Comparison of ENCODE assay signal across 8 cellular contexts in the genomic region with DNA sequence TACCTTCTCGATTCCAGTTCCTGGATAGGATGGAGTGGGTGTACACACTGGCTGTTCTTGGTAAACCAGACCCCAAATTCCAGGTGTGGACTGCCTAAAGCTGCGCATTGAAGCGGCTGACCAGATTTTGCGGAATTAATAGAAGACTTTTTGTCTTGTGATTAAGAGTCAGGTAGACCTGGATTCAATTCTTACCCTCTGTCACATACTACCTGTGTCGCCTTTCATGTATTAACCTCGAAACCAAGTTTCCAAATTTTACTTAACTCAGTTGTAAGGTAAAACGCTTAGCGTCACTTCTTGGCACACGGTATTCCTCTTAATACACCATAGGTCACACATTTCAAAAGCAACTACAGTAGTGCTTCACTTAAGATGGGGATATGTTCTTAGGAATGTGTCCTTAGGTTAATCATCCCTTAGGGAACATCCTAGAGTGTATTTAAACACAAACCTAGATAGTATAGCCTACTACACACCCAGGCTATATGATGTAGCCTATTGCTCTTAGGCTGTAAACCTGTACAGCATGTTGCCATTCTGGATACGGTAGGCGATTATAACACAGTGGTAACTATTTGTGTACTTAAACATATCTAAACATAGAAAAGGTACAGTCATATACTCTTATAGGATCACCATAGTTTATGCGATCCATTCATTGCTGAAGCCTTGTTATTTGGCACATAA. TPM values are rescaled to one million over a fixed set of nuclear protein-coding genes. Genes with fewer than 3 reads are reported as not detected.
DNase-seq lines count a peak whose midpoint lies in the region; ATAC-seq and TF ChIP-seq lines count a peak whose summit lies in the region.

No MANE protein-coding gene starts in this region.

- H3F3A ChIP-seq in OCI-LY1 (ENCODE audit: insufficient read depth, low read length), result no peaks in the 10 kb centered on the region

- H3K4me3 Mint-ChIP-seq in Caco-2 (ENCODE audit: unreplicated experiment), result peak overlapping the region; percentile 96

- no peak for TF ChIP-seq CTCF in Caco-2 (IDR thresholded peaks at IDR 0.05; ENCODE audit: insufficient read depth in 1 of 2, low read depth in 1 of 2, low read length in 1 of 2, severe bottlenecking in 1 of 2, unreplicated experiment in 1 of 2)
- TF ChIP-seq CTCF in OCI-LY1 (IDR thresholded peaks at IDR 0.05; ENCODE audit: low read length), result no peak
- TF ChIP-seq CTCF in neutrophil (IDR thresholded peaks at IDR 0.05), result no peak

- H3K9me3 ChIP-seq in Caco-2, result no peaks in the 10 kb centered on the region
- no peaks in the 10 kb centered on the region for H3K9me3 ChIP-seq in OCI-LY1 (ENCODE audit: low read length)
- no peaks in the 10 kb centered on the region for H3K9me3 ChIP-seq in endocrine pancreas (ENCODE audit: control insufficient read depth, low read length)
- H3K9me3 ChIP-seq in neutrophil, result no peaks in the 10 kb centered on the region

- H3K4me1 Mint-ChIP-seq in Caco-2 (ENCODE audit: low read depth, unreplicated experiment), result no peaks in the 10 kb centered on the region

- no peak overlapping the region; the same call in 1 of the 2 replicates for H2AFZ ChIP-seq in OCI-LY1 (ENCODE audit: low read length)

- no peaks in the 10 kb centered on the region for H3K9me2 ChIP-seq in OCI-LY1 (ENCODE audit: low read depth, low read length)

- H3K27ac ChIP-seq in OCI-LY1 (ENCODE audit: low read depth, low read length, poor library complexity, severe bottlenecking), result peak overlapping the region; percentile 63
- peak overlapping the region; percentile 83 for H3K27ac ChIP-seq in neutrophil

- H3K27ac Mint-ChIP-seq in Caco-2 (ENCODE audit: unreplicated experiment), result peak overlapping the region; percentile 94

- H3K27me3 Mint-ChIP-seq in Caco-2 (ENCODE audit: insufficient read depth, unreplicated experiment), result no peaks in the 10 kb centered on the region

- H3K4me1 ChIP-seq in Caco-2 (peaks cover 7% of the 10 kb centered on the region; the same call in 1 of the 2 replicates), OCI-LY1 (ENCODE audit: insufficient read depth, low read length, severe bottlenecking) (peaks cover 38% of the 10 kb centered on the region), endocrine pancreas (ENCODE audit: control insufficient read depth, insufficient read depth, low read length) (peaks cover 18% of the 10 kb centered on the region), neutrophil (ENCODE audit: control insufficient read depth in 1 of 2, insufficient read depth in 1 of 2, low read depth in 1 of 2, low read length in 1 of 2) (peaks cover 20 to 26% of the 10 kb centered on the region in 2 experiments)

- ATAC-seq in GM18858 (IDR thresholded peaks at IDR 0.05; ENCODE audit: unreplicated experiment) (no peak), GM19023 (IDR thresholded peaks at IDR 0.05; ENCODE audit: unreplicated experiment) (no peak)

- TSS peak; percentile 95 for BruUV-seq in Caco-2 (replicated peaks; lab: Mats Ljungman, UMichigan)

- H3K4me3 ChIP-seq in Caco-2 (ENCODE audit: low read depth, low read length) (peak overlapping the region; percentile 63), OCI-LY1 (ENCODE audit: low read depth, low read length, poor library complexity, severe bottlenecking) (peak overlapping the region; percentile 86), endocrine pancreas (ENCODE audit: control insufficient read depth, insufficient read depth, low read length) (peak overlapping the region; percentile 84), neutrophil (ENCODE audit: low read depth in 1 of 2, low read length in 1 of 2) (peak overlapping the region; percentile 98 to 99)

- POLR2A ChIA-PET in Caco-2 (lab: Charles Lee), result interaction anchor here (0.7 to 1.4 kb wide), 7 partner anchors 12 to 644 kb away, joined by 3 to 13 read pairs (median 4); partner anchors contain the start of gene DCBLD1

- H3K9ac ChIP-seq in OCI-LY1 (ENCODE audit: low read length) (peak overlapping the region; percentile 75), endocrine pancreas (ENCODE audit: control insufficient read depth, insufficient read depth, low read length) (peak overlapping the region; percentile 80)

- H3K27me3 ChIP-seq in Caco-2 (replicated peaks; ENCODE audit: control insufficient read depth, insufficient read depth, low read length) (no peaks in the 10 kb centered on the region), OCI-LY1 (ENCODE audit: insufficient read depth, low read length) (no peaks in the 10 kb centered on the region), endocrine pancreas (ENCODE audit: control insufficient read depth, insufficient read depth, low read length) (no peaks in the 10 kb centered on the region), neutrophil (peaks cover 27% of the 10 kb centered on the region)

- no peaks in the 10 kb centered on the region for H4K20me1 ChIP-seq in OCI-LY1 (ENCODE audit: insufficient read depth, low read length)

- peak overlapping the region; percentile 73 for H3K4me2 ChIP-seq in OCI-LY1 (ENCODE audit: low read length)

- H3K79me2 ChIP-seq in OCI-LY1 (ENCODE audit: insufficient read depth, low read length), result peaks cover 38% of the 10 kb centered on the region

- no peak for DNase-seq in Caco-2
- no peak for DNase-seq in HPDE6-E6E7 (ENCODE audit: extremely low spot score)
- DNase-seq in COR-L47 (lab: John Stamatoyannopoulos, UW), result no peak

- intact Hi-C loops in Caco-2 (cut with micrococcal nuclease; ENCODE audit: unreplicated experiment), result loop anchor here (1.0 kb wide), 2 partner anchors 12 to 72 kb away; partner anchors contain the start of gene NUS1

- H3K36me3 Mint-ChIP-seq in Caco-2 (ENCODE audit: insufficient read depth, unreplicated experiment), result peaks cover 19% of the 10 kb centered on the region

- H3K9me3 Mint-ChIP-seq in Caco-2 (ENCODE audit: unreplicated experiment), result no peaks in the 10 kb centered on the region

- H3K36me3 ChIP-seq in Caco-2 (ENCODE audit: control insufficient read depth, insufficient read depth, low read length), result peaks cover 3% of the 10 kb centered on the region; the same call in 1 of the 2 replicates
- H3K36me3 ChIP-seq in OCI-LY1 (ENCODE audit: insufficient read depth, low read length), result peaks cover 14% of the 10 kb centered on the region
- H3K36me3 ChIP-seq in endocrine pancreas (ENCODE audit: control insufficient read depth, insufficient read depth, low read length), result no peaks in the 10 kb centered on the region
- H3K36me3 ChIP-seq in neutrophil, result no peaks in the 10 kb centered on the region

- CTCF ChIA-PET in Caco-2 (lab: Charles Lee), result interaction anchor here (0.7 to 1.6 kb wide), 6 partner anchors 67 to 242 kb away, joined by 3 to 10 read pairs (median 4); no protein-coding TSS in a partner anchor

RNA-seq across cellular contexts. Expression of gene GOPC, which starts 0.7 kb away (rescaled TPM):
- total RNA-seq in Caco-2 (2022), result 29.0 and 29.6 TPM in 2 replicates
